1 cellular context compared by ENCODE assay signal in genomic region chr9:130062750-130063149, GRCh38.
TF ChIP-seq lines count a peak whose summit lies in the region.

No MANE protein-coding gene starts in this region.

TF ChIP-seq in K562, 482 proteins besides CTCF, POLR2A, EP300 and RAD21:
- peak; percentile 66 for TF ChIP-seq ZNF121 (CRISPR knock-in tag; conservative IDR thresholded peaks at IDR 0.05)
- no peak for TF ChIP-seq EGR1 (conservative IDR thresholded peaks at IDR 0.05)
- peak; percentile 25 for TF ChIP-seq RBM25 (IDR thresholded peaks at IDR 0.05; ENCODE audit: low read depth, low read length, severe bottlenecking)
